In genomic region chr5:145924849-145925248, GRCh38 we compare ENCODE assay signal across 25 cellular contexts. TPM values are rescaled to one million over a fixed set of nuclear protein-coding genes. Genes with fewer than 3 reads are reported as not detected.
DNase-seq lines count a peak whose midpoint lies in the region; ATAC-seq, FAIRE-seq and TF ChIP-seq lines count a peak whose summit lies in the region.
"Had no signal": no experiment of that assay in that cellular context is flagged by ENCODE, and none has a peak within 500 bp of the region (broad histone marks: within the 10 kb centered on the region; RNA-seq: fewer than 3 reads in every experiment).

No MANE protein-coding gene starts in this region.

- no TSS peak for BruUV-seq in Caco-2 (replicated peaks; lab: Mats Ljungman, UMichigan)
- BruUV-seq in PC-3 (replicated peaks; lab: Mats Ljungman, UMichigan), result no TSS peak
- BruUV-seq in endothelial cell of umbilical vein (replicated peaks; lab: Mats Ljungman, UMichigan), result no TSS peak

- CTCF ChIA-PET in Caco-2 (lab: Charles Lee), result interaction anchor here (0.8 kb wide), 1 partner anchor 11 kb away, joined by 5 read pairs; the partner anchor contains the start of gene SH3RF2
- CTCF ChIA-PET in PC-3 (lab: Charles Lee), result no interaction called here
- CTCF ChIA-PET in endothelial cell of umbilical vein (lab: Charles Lee), result interaction anchor here (0.6 to 1.6 kb wide), 8 partner anchors 9 to 69 kb away, joined by 3 to 7 read pairs (median 4); no protein-coding TSS in a partner anchor

- H3K27ac ChIP-seq in PC-3 (ENCODE audit: low read length) (no peak overlapping the region), endothelial cell of umbilical vein (ENCODE audit: insufficient read depth, low read depth, low read length) (peak overlapping the region; percentile 37), osteoblast (ENCODE audit: low read depth, low read length) (peak overlapping the region; percentile 74), substantia nigra (ENCODE audit: low read depth, low read length, poor library complexity, severe bottlenecking) (no peak overlapping the region)
- H3K27ac ChIP-seq: psoas muscle had no signal

- H3K9me2 ChIP-seq in PC-3 (replicated peaks; ENCODE audit: low read length), result no peaks in the 10 kb centered on the region

- H2AFZ ChIP-seq in PC-3 (ENCODE audit: low read length) (no peak overlapping the region), endothelial cell of umbilical vein (ENCODE audit: low read depth, low read length) (peak overlapping the region; percentile 59), osteoblast (ENCODE audit: low read length) (peak overlapping the region; percentile 28)

- H3K27ac Mint-ChIP-seq in Caco-2 (ENCODE audit: unreplicated experiment), result peak overlapping the region; percentile 73
- H3K27ac Mint-ChIP-seq in naive thymus-derived CD8-positive, alpha-beta T cell, result no peak overlapping the region
- H3K27ac Mint-ChIP-seq: activated B cell treated with CpG ODN at 0.5 μM for 24 hours; activated naive CD8-positive, alpha-beta T cell treated with anti-CD3 and anti-CD28 coated beads for 36 hours; activated T-cell treated with anti-CD3 and anti-CD28 coated beads, Interleukin-2, amount 50 U/mL, for 72 hours; brain; CD8-positive, alpha-beta T cell; dendritic cell treated with granulocyte-macrophage colony-stimulating factor and Interleukin-4, amounts not matched to agents 40 ng/mL and 50 ng/mL, for 4 days had no signal

- H3K4me2 ChIP-seq in PC-3 (ENCODE audit: low read length) (peak overlapping the region; percentile 42; the same call in 1 of the 2 replicates), endothelial cell of umbilical vein (ENCODE audit: insufficient read depth, low read length) (no peak overlapping the region), osteoblast (ENCODE audit: insufficient read depth, low read length) (peak overlapping the region; percentile 29)

- no peak overlapping the region for H3K4me3 Mint-ChIP-seq in Caco-2 (ENCODE audit: unreplicated experiment)
- no peak overlapping the region for H3K4me3 Mint-ChIP-seq in naive thymus-derived CD8-positive, alpha-beta T cell
- H3K4me3 Mint-ChIP-seq: activated B cell treated with CpG ODN at 0.5 μM for 24 hours; activated naive CD8-positive, alpha-beta T cell treated with anti-CD3 and anti-CD28 coated beads for 36 hours; activated T-cell treated with anti-CD3 and anti-CD28 coated beads, Interleukin-2, amount 50 U/mL, for 72 hours; brain; CD8-positive, alpha-beta T cell; dendritic cell treated with granulocyte-macrophage colony-stimulating factor and Interleukin-4, amounts not matched to agents 40 ng/mL and 50 ng/mL, for 4 days had no signal

- no peaks in the 10 kb centered on the region for H3K27me3 Mint-ChIP-seq in Caco-2 (ENCODE audit: insufficient read depth, unreplicated experiment)
- peaks cover 0 to 4% (median 2%) of the 10 kb centered on the region in 5 donors for H3K27me3 Mint-ChIP-seq in naive thymus-derived CD8-positive, alpha-beta T cell
- H3K27me3 Mint-ChIP-seq: activated B cell treated with CpG ODN at 0.5 μM for 24 hours; dendritic cell treated with granulocyte-macrophage colony-stimulating factor and Interleukin-4, amounts not matched to agents 40 ng/mL and 50 ng/mL, for 4 days had no signal

- H3K4me3 ChIP-seq in Caco-2 (ENCODE audit: low read depth, low read length) (no peak overlapping the region), PC-3 (ENCODE audit: low read length) (no peak overlapping the region), endothelial cell of umbilical vein (replicated peaks in 1 of 3; ENCODE audit: insufficient read depth in 1 of 3, low read depth in 1 of 3, low read length in 3 of 3) (no peak overlapping the region), osteoblast (ENCODE audit: insufficient read depth, low read length) (no peak overlapping the region)
- H3K4me3 ChIP-seq: psoas muscle, tibial nerve had no signal

- POLR2A ChIA-PET in Caco-2 (lab: Charles Lee) (interaction anchor here (1.0 to 1.3 kb wide), 2 partner anchors 12 to 14 kb away, joined by 4 to 8 read pairs; no protein-coding TSS in a partner anchor), PC-3 (lab: Charles Lee; ENCODE audit: unreplicated experiment) (interaction anchor here (0.7 kb wide), 1 partner anchor 28 kb away, joined by 3 read pairs; no protein-coding TSS in a partner anchor), endothelial cell of umbilical vein (lab: Charles Lee) (interaction anchor here (1.0 kb wide), 1 partner anchor 52 kb away, joined by 3 read pairs; no protein-coding TSS in a partner anchor)
- POLR2A ChIA-PET in naive thymus-derived CD8-positive, alpha-beta T cell (lab: Charles Lee), result no interaction called here

- no peaks in the 10 kb centered on the region for H3K36me3 Mint-ChIP-seq in Caco-2 (ENCODE audit: insufficient read depth, unreplicated experiment)
- H3K36me3 Mint-ChIP-seq in naive thymus-derived CD8-positive, alpha-beta T cell, result no peaks in the 10 kb centered on the region
- H3K36me3 Mint-ChIP-seq: activated naive CD8-positive, alpha-beta T cell treated with anti-CD3 and anti-CD28 coated beads for 36 hours; brain; CD8-positive, alpha-beta T cell had no signal

- peaks cover 31% of the 10 kb centered on the region for H3K4me1 Mint-ChIP-seq in Caco-2 (ENCODE audit: low read depth, unreplicated experiment)
- H3K4me1 Mint-ChIP-seq in naive thymus-derived CD8-positive, alpha-beta T cell, result peaks cover 0 to 1% (median 0%) of the 10 kb centered on the region in 4 donors
- H3K4me1 Mint-ChIP-seq: activated B cell treated with CpG ODN at 0.5 μM for 24 hours; activated naive CD8-positive, alpha-beta T cell treated with anti-CD3 and anti-CD28 coated beads for 36 hours; brain had no signal

- no peak for TF ChIP-seq CTCF in Caco-2 (IDR thresholded peaks at IDR 0.05; ENCODE audit: insufficient read depth in 1 of 2, low read depth in 1 of 2, low read length in 1 of 2, severe bottlenecking in 1 of 2, unreplicated experiment in 1 of 2)
- TF ChIP-seq CTCF in PC-3 (conservative IDR thresholded peaks at IDR 0.05; ENCODE audit: low read depth, low read length), result no peak
- no peak for TF ChIP-seq CTCF in endothelial cell of umbilical vein (IDR thresholded peaks at IDR 0.05; ENCODE audit: extremely low read depth in 1 of 2, insufficient read depth in 1 of 2, low read depth in 1 of 2, low read length in 2 of 2)
- TF ChIP-seq CTCF in osteoblast (IDR thresholded peaks at IDR 0.05; ENCODE audit: extremely low read depth, low read depth, low read length), result no peak

- H4K20me1 ChIP-seq in PC-3 (ENCODE audit: low read length) (no peaks in the 10 kb centered on the region), endothelial cell of umbilical vein (replicated peaks; ENCODE audit: control insufficient read depth, extremely low read depth, insufficient read depth, low read length) (no peaks in the 10 kb centered on the region), osteoblast (ENCODE audit: insufficient read depth, low read length) (no peaks in the 10 kb centered on the region)

- H3F3A ChIP-seq in PC-3 (ENCODE audit: low read length, unreplicated experiment), result no peaks in the 10 kb centered on the region

- H3K9me3 ChIP-seq in Caco-2, result 0 out of 2 replicates have a peak, but pooled peaks cover 3% of the 10 kb centered on the region
- H3K9me3 ChIP-seq in PC-3 (ENCODE audit: low read length), result no peaks in the 10 kb centered on the region
- H3K9me3 ChIP-seq in endothelial cell of umbilical vein (replicated peaks; ENCODE audit: control insufficient read depth, insufficient read depth, low read length), result no peaks in the 10 kb centered on the region
- no peaks in the 10 kb centered on the region for H3K9me3 ChIP-seq in osteoblast (ENCODE audit: low read depth, low read length)
- H3K9me3 ChIP-seq: psoas muscle, tibial nerve had no signal

- no peaks in the 10 kb centered on the region for H3K9me3 Mint-ChIP-seq in Caco-2 (ENCODE audit: unreplicated experiment)
- peaks cover 0 to 1% (median 0%) of the 10 kb centered on the region in 9 donors for H3K9me3 Mint-ChIP-seq in naive thymus-derived CD8-positive, alpha-beta T cell
- H3K9me3 Mint-ChIP-seq: activated B cell treated with CpG ODN at 0.5 μM for 24 hours; activated naive CD8-positive, alpha-beta T cell treated with anti-CD3 and anti-CD28 coated beads for 36 hours; activated T-cell treated with anti-CD3 and anti-CD28 coated beads, Interleukin-2, amount 50 U/mL, for 72 hours; CD8-positive, alpha-beta T cell; dendritic cell treated with granulocyte-macrophage colony-stimulating factor and Interleukin-4, amounts not matched to agents 40 ng/mL and 50 ng/mL, for 4 days had no signal

- H3K79me2 ChIP-seq in PC-3 (ENCODE audit: low read length), result no peaks in the 10 kb centered on the region
- no peaks in the 10 kb centered on the region for H3K79me2 ChIP-seq in endothelial cell of umbilical vein (ENCODE audit: control insufficient read depth, insufficient read depth, low read length)
- no peaks in the 10 kb centered on the region for H3K79me2 ChIP-seq in osteoblast (ENCODE audit: insufficient read depth, low read length)

- H3K27me3 ChIP-seq in Caco-2 (replicated peaks; ENCODE audit: control insufficient read depth, insufficient read depth, low read length) (no peaks in the 10 kb centered on the region), PC-3 (ENCODE audit: low read length) (no peaks in the 10 kb centered on the region), endothelial cell of umbilical vein (ENCODE audit: control insufficient read depth in 2 of 2, insufficient read depth in 2 of 2, low read length in 2 of 2) (no peaks in the 10 kb centered on the region), osteoblast (ENCODE audit: insufficient read depth, low read length) (no peaks in the 10 kb centered on the region)
- H3K27me3 ChIP-seq: tibial nerve had no signal

- DNase-seq in Caco-2 (no peak), PC-3 (no peak), endothelial cell of umbilical vein (ENCODE audit: low read depth, low spot score) (no peak), osteoblast (ENCODE audit: insufficient read length, low spot score, missing footprints) (no peak), posterior vena cava (ENCODE audit: low spot score) (no peak), substantia nigra (lab: John Stamatoyannopoulos, UW) (no peak)
- no peak for DNase-seq in naive thymus-derived CD8-positive, alpha-beta T cell
- DNase-seq: activated B cell treated with CpG ODN at 0.5 μM for 24 hours; activated naive CD8-positive, alpha-beta T cell treated with anti-CD3 and anti-CD28 coated beads for 36 hours; activated T-cell treated with anti-CD3 and anti-CD28 coated beads, Interleukin-2, amount 50 U/mL, for 72 hours; CD8-positive, alpha-beta T cell; NCI-H1092 treated with DMSO at 0.1 percent for 48 hours; NCI-H526 treated with DMSO at 0.1 percent for 48 hours; psoas muscle; SIG-M5 had no signal

- no peak overlapping the region for H3K9ac ChIP-seq in PC-3 (ENCODE audit: low read length)
- H3K9ac ChIP-seq in endothelial cell of umbilical vein (replicated peaks; ENCODE audit: extremely low read depth, insufficient read depth, low read length), result no peak overlapping the region

- dilution Hi-C loops in endothelial cell of umbilical vein (cut with MboI; ENCODE audit: extremely low pct_ligation_motif_present, low sequenced_read_pairs), result no loop called here

- H3K36me3 ChIP-seq in Caco-2 (ENCODE audit: control insufficient read depth, insufficient read depth, low read length) (no peaks in the 10 kb centered on the region), PC-3 (ENCODE audit: low read depth, low read length) (no peaks in the 10 kb centered on the region), endothelial cell of umbilical vein (ENCODE audit: control insufficient read depth in 2 of 2, extremely low read depth in 1 of 2, insufficient read depth in 2 of 2, low read length in 2 of 2) (no peaks in the 10 kb centered on the region), osteoblast (ENCODE audit: insufficient read depth, low read length) (no peaks in the 10 kb centered on the region)
- H3K36me3 ChIP-seq: tibial nerve had no signal

- H3K4me1 ChIP-seq in Caco-2 (peaks cover 30% of the 10 kb centered on the region), PC-3 (ENCODE audit: insufficient read depth, low read length) (peaks cover 18% of the 10 kb centered on the region), endothelial cell of umbilical vein (ENCODE audit: control insufficient read depth, extremely low read depth, insufficient read depth, low read length) (peaks cover 19% of the 10 kb centered on the region), osteoblast (ENCODE audit: insufficient read depth, low read length) (peaks cover 22% of the 10 kb centered on the region)
- H3K4me1 ChIP-seq: psoas muscle had no signal

- no peak for TF ChIP-seq POLR2A in endothelial cell of umbilical vein (IDR thresholded peaks at IDR 0.05; ENCODE audit: low read depth, low read length)

- H3K9me1 ChIP-seq in endothelial cell of umbilical vein (replicated peaks; ENCODE audit: control insufficient read depth, extremely low read depth, insufficient read depth, low read length), result peaks cover 3% of the 10 kb centered on the region

- no peak for FAIRE-seq in endothelial cell of umbilical vein (lab: Jason Lieb, UNC)

- ATAC-seq in PC-3 (no peak; the same call in 1 of the 2 replicates), GM18907 (IDR thresholded peaks at IDR 0.05; ENCODE audit: unreplicated experiment) (no peak)
- no peak for ATAC-seq in naive thymus-derived CD8-positive, alpha-beta T cell
- ATAC-seq: CD8-positive, alpha-beta T cell; esophagus mucosa had no signal

- intact Hi-C loops in Caco-2 (cut with micrococcal nuclease; ENCODE audit: unreplicated experiment) (loop anchor here (1.0 kb wide), 2 partner anchors 14 to 54 kb away; no protein-coding TSS in a partner anchor), PC-3 (cut with micrococcal nuclease) (no loop called here), endothelial cell of umbilical vein (cut with micrococcal nuclease) (loop anchor here (1.0 to 5.0 kb wide), 3 partner anchors 11 to 127 kb away; partner anchors contain the start of gene SH3RF2), posterior vena cava (cut with DNase I) (loop anchor here in 1 of 2 donors (5.0 kb wide), 1 partner anchor 1018 kb away; no protein-coding TSS in a partner anchor)

RNA-seq across cellular contexts. Expression of gene SH3RF2, which starts 11.5 kb away (rescaled TPM):
- total RNA-seq in Caco-2 (2022) (49.4 and 55.0 TPM in 2 replicates), PC-3 (2014; rRNA removed) (5.9 and 6.2 TPM in 2 replicates), endothelial cell of umbilical vein (0.84 and 0.90 TPM in 2 replicates), osteoblast (2.9 and 4.0 TPM in 2 replicates), posterior vena cava (1 to 10 TPM; 2.1 to 4.5 TPM)
- 0.21 and 0.54 TPM in 2 replicates for polyA plus RNA-seq in endothelial cell of umbilical vein
- polyA plus RNA-seq in endothelial cell of umbilical vein (2011; cell fraction: cytosol; rRNA removed), result 0.35 and 0.39 TPM in 2 replicates
- 1.2 TPM in 2 replicates for polyA plus RNA-seq in endothelial cell of umbilical vein (2011; cell fraction: nucleus; rRNA removed)
- 0.45 and 0.75 TPM in 2 replicates for polyA plus RNA-seq in endothelial cell of umbilical vein (2012)
- 0.36 and 1.00 TPM in 2 replicates for polyA minus RNA-seq in endothelial cell of umbilical vein
- 5.1 TPM for polyA minus RNA-seq in endothelial cell of umbilical vein (2011; cell fraction: cytosol; rRNA and poly(A)+ RNA removed)
- 0.82 and 1.2 TPM in 2 replicates for polyA minus RNA-seq in endothelial cell of umbilical vein (2011; cell fraction: nucleus; rRNA and poly(A)+ RNA removed)
- not detected for total RNA-seq in naive thymus-derived CD8-positive, alpha-beta T cell
- not detected for polyA plus RNA-seq in naive thymus-derived CD8-positive, alpha-beta T cell
- total RNA-seq: activated B cell treated with CpG ODN at 0.5 μM for 24 hours; activated naive CD8-positive, alpha-beta T cell treated with anti-CD3 and anti-CD28 coated beads for 36 hours; CD8-positive, alpha-beta T cell had no signal

RNA-seq across cellular contexts. Expression of gene GRXCR2, which starts 52.0 kb away (rescaled TPM):
- total RNA-seq in Caco-2 (2022) (0.16 TPM in 1 of 2 replicates, not detected in the other), PC-3 (2014; rRNA removed) (not detected in 2 replicates), endothelial cell of umbilical vein (not detected in 2 replicates), osteoblast (not detected in 2 replicates), posterior vena cava (not detected)
- polyA plus RNA-seq in endothelial cell of umbilical vein, result not detected in 2 replicates
- not detected in 2 replicates for polyA plus RNA-seq in endothelial cell of umbilical vein (2011; cell fraction: cytosol; rRNA removed)
- polyA plus RNA-seq in endothelial cell of umbilical vein (2011; cell fraction: nucleus; rRNA removed), result not detected in 2 replicates
- polyA plus RNA-seq in endothelial cell of umbilical vein (2012), result not detected in 2 replicates
- polyA minus RNA-seq in endothelial cell of umbilical vein, result not detected in 2 replicates
- polyA minus RNA-seq in endothelial cell of umbilical vein (2011; cell fraction: cytosol; rRNA and poly(A)+ RNA removed), result not detected
- not detected in 2 replicates for polyA minus RNA-seq in endothelial cell of umbilical vein (2011; cell fraction: nucleus; rRNA and poly(A)+ RNA removed)
- not detected for total RNA-seq in naive thymus-derived CD8-positive, alpha-beta T cell
- polyA plus RNA-seq in naive thymus-derived CD8-positive, alpha-beta T cell, result not detected
- total RNA-seq: activated B cell treated with CpG ODN at 0.5 μM for 24 hours; activated naive CD8-positive, alpha-beta T cell treated with anti-CD3 and anti-CD28 coated beads for 36 hours; activated T-cell treated with anti-CD3 and anti-CD28 coated beads, Interleukin-2, amount 50 U/mL, for 72 hours; CD8-positive, alpha-beta T cell; Daoy; esophagus mucosa; glomerular endothelial cell; H4; myocyte; psoas muscle; T-helper 2 cell treated with Interferon-gamma antibody and Interleukin-4, amounts not matched to agents 100 ng/mL and 5 ng/mL, for 36 hours; tibial nerve had no signal
- polyA plus RNA-seq: psoas muscle had no signal

Comparison
In these comparisons a context has a peak if more than half of its experiments do, and no peak if none do; other contexts are left out.
1. H3K27ac ChIP-seq: peak in endothelial cell of umbilical vein (single experiment) and osteoblast (single experiment); none in PC-3 (single experiment) and substantia nigra (single experiment).